In the genomic region with DNA sequence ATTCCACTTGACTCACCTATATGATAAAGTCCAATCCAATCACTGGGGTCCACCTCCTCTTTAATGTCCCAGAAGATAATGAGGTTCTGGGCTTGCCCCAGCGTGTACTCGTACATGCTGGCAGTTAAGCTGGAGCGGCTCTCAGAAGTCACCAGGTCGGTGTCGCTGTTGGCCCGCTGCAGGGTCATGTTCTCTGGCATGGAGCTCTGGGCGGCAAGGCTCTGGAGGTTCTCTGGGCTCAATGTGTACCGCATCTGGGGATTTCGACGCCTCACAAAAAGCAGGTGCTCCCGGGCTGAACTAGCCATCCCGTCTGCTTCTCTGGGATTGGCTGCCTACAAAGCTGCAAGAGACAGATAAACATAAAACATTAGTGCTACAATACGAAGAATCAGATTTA, we compare ENCODE assay signal across 19 cellular contexts.
DNase-seq lines count a peak whose midpoint lies in the region; ATAC-seq, FAIRE-seq and TF ChIP-seq lines count a peak whose summit lies in the region.
"Had no signal": no experiment of that assay in that cellular context is flagged by ENCODE, and none has a peak within 500 bp of the region (broad histone marks: within the 10 kb centered on the region; RNA-seq: fewer than 3 reads in every experiment).

No MANE protein-coding gene starts in this region.

- ATAC-seq in IMR-90 (ENCODE audit: low read depth) (no peak), gastrocnemius medialis (no peak), HG03378 (IDR thresholded peaks at IDR 0.05; ENCODE audit: unreplicated experiment) (no peak)

- H3K23ac ChIP-seq in IMR-90 (ENCODE audit: low read depth, low read length) (no peak overlapping the region), H1 (ENCODE audit: insufficient read length) (no peak overlapping the region)

- H3K79me1 ChIP-seq in IMR-90 (ENCODE audit: low read depth in 1 of 2, low read length in 2 of 2) (no peaks in the 10 kb centered on the region), H1 (ENCODE audit: low read depth, low read length) (no peaks in the 10 kb centered on the region)

- H3K27ac ChIP-seq in IMR-90 (ENCODE audit: insufficient read depth, low read length) (no peak overlapping the region), H1 (ENCODE audit: low read depth, low read length) (no peak overlapping the region), gastrocnemius medialis (no peak overlapping the region)
- H3K27ac ChIP-seq: HL-60 had no signal

- H3K56ac ChIP-seq in IMR-90 (ENCODE audit: extremely low read depth, insufficient read depth, low read length) (no peak overlapping the region), H1 (replicated peaks; ENCODE audit: insufficient read length, low read depth, low read length) (no peak overlapping the region)

- FAIRE-seq in H1 (lab: Jason Lieb, UNC), result no peak
- FAIRE-seq: A204.1, D721Med, G401.6, GM12891, GM19239 had no signal

- H3K23me2 ChIP-seq in H1 (ENCODE audit: low read depth, low read length), result no peaks in the 10 kb centered on the region

- H3K4ac ChIP-seq in IMR-90 (ENCODE audit: low read depth, low read length), result no peak overlapping the region
- H3K4ac ChIP-seq in H1 (replicated peaks; ENCODE audit: insufficient read length, low read depth, low read length), result no peak overlapping the region

- H3K27me3 ChIP-seq in IMR-90 (ENCODE audit: control insufficient read depth, insufficient read depth, low read length), result no peaks in the 10 kb centered on the region
- H3K27me3 ChIP-seq in H1 (replicated peaks in 1 of 4; ENCODE audit: control insufficient read depth in 3 of 4, extremely low read depth in 1 of 4, insufficient read depth in 3 of 4, low read length in 3 of 4), result no peaks in the 10 kb centered on the region
- H3K27me3 ChIP-seq in gastrocnemius medialis, result no peaks in the 10 kb centered on the region
- H3K27me3 ChIP-seq: BE2C had no signal

- POLR2A ChIA-PET in IMR-90 (lab: Charles Lee; ENCODE audit: unreplicated experiment) (no interaction called here), H1 (lab: Charles Lee; ENCODE audit: partially characterized antibody) (no interaction called here)

- H3K9ac ChIP-seq in IMR-90 (ENCODE audit: low read depth, low read length) (no peak overlapping the region), H1 (replicated peaks in 1 of 4; ENCODE audit: extremely low read depth in 1 of 4, low read depth in 3 of 4, low read length in 3 of 4) (no peak overlapping the region)

- H2AFZ ChIP-seq in IMR-90 (replicated peaks; ENCODE audit: low read length, poor library complexity), result peak overlapping the region; percentile 56
- H2AFZ ChIP-seq in H1 (ENCODE audit: low read length), result no peak overlapping the region

- H2BK15ac ChIP-seq in IMR-90 (ENCODE audit: low read depth, low read length) (no peak overlapping the region), H1 (ENCODE audit: low read length) (no peak overlapping the region)

- TF ChIP-seq RAD21 in IMR-90 (IDR thresholded peaks at IDR 0.05; ENCODE audit: low read length) (no peak), H1 (IDR thresholded peaks at IDR 0.05 in 1 of 2, conservative IDR thresholded peaks at IDR 0.05 in 1 of 2; ENCODE audit: low read depth in 2 of 2, low read length in 2 of 2) (no peak)

- no peak overlapping the region for H2AK5ac ChIP-seq in IMR-90 (ENCODE audit: low read depth, low read length)
- H2AK5ac ChIP-seq in H1 (ENCODE audit: low read depth, low read length), result no peak overlapping the region

- H3K9me3 ChIP-seq in IMR-90 (ENCODE audit: control insufficient read depth, insufficient read depth, low read length) (no peaks in the 10 kb centered on the region), H1 (ENCODE audit: insufficient read depth in 2 of 2, low read depth in 1 of 2, low read length in 1 of 2) (no peaks in the 10 kb centered on the region), gastrocnemius medialis (no peaks in the 10 kb centered on the region)
- H3K9me3 ChIP-seq: BE2C, HAP-1 had no signal

- no peak overlapping the region for H2BK12ac ChIP-seq in H1 (ENCODE audit: low read depth, low read length)

- intact Hi-C loops in IMR-90 (cut with micrococcal nuclease) (no loop called here), gastrocnemius medialis (cut with DNase I; ENCODE audit: low total_unique reads) (no loop called here)

- in situ Hi-C loops in IMR-90 (cut with MboI; ENCODE audit: low sequenced_read_pairs) (loop anchor here (25.0 kb wide), 1 partner anchor 346 kb away; no protein-coding TSS in a partner anchor), gastrocnemius medialis (cut with MboI; ENCODE audit: low sequenced_read_pairs in 4 of 4) (no loop called here)

- CTCF ChIA-PET in IMR-90 (lab: Yijun Ruan, JAX) (interaction anchor here (1.5 kb wide), 1 partner anchor 9 kb away, joined by 5 read pairs; no protein-coding TSS in a partner anchor), H1 (lab: Charles Lee; ENCODE audit: partially characterized antibody) (interaction anchor here (0.5 to 3.7 kb wide), 16 partner anchors 8 to 536 kb away, joined by 3 to 30 read pairs (median 4); no protein-coding TSS in a partner anchor)

- H2BK20ac ChIP-seq in IMR-90 (ENCODE audit: low read depth, low read length) (no peak overlapping the region), H1 (ENCODE audit: low read length) (no peak overlapping the region)

- H4K8ac ChIP-seq in IMR-90 (ENCODE audit: low read depth in 2 of 2, low read length in 2 of 2) (no peak overlapping the region), H1 (ENCODE audit: extremely low read depth, insufficient read depth, low read length) (no peak overlapping the region; the same call in 1 of the 2 replicates)

- no peak overlapping the region for H3K4me2 ChIP-seq in IMR-90 (ENCODE audit: low read depth, low read length)
- H3K4me2 ChIP-seq in H1 (ENCODE audit: insufficient read depth in 1 of 2, low read depth in 2 of 2, low read length in 2 of 2), result no peak overlapping the region

- H3K79me2 ChIP-seq in H1 (ENCODE audit: control insufficient read depth in 1 of 2, insufficient read depth in 2 of 2, low read length in 2 of 2), result no peaks in the 10 kb centered on the region

- H3K14ac ChIP-seq in IMR-90 (replicated peaks; ENCODE audit: low read depth, low read length), result no peak overlapping the region
- no peak overlapping the region for H3K14ac ChIP-seq in H1 (ENCODE audit: insufficient read length)

- no peak overlapping the region for H2AK9ac ChIP-seq in IMR-90 (replicated peaks; ENCODE audit: low read depth, low read length, poor library complexity)

- H3K4me1 ChIP-seq in IMR-90 (ENCODE audit: control insufficient read depth, insufficient read depth, low read length) (no peaks in the 10 kb centered on the region), H1 (replicated peaks in 1 of 4; ENCODE audit: control insufficient read depth in 3 of 4, insufficient read depth in 4 of 4, low read length in 3 of 4) (no peaks in the 10 kb centered on the region), gastrocnemius medialis (no peaks in the 10 kb centered on the region)
- H3K4me1 ChIP-seq: BE2C, HAP-1 had no signal

- WGBS in IMR-90 (ENCODE audit: extremely low coverage in 2 of 2, insufficient read length in 1 of 2), 2 experiments, result 100% methylated on average over 11 of the region's 13 CpGs; no CpG with 5 or more reads in 1 of the 2 experiments
- WGBS in H1 (ENCODE audit: extremely low coverage in 1 of 2, insufficient coverage in 1 of 2, insufficient read length in 1 of 2, insufficient replicate concordance in 2 of 2, low coverage in 1 of 2, low lambda C conversion rate in 2 of 2, missing lambda C conversion rate in 1 of 2), 2 experiments, result 92% methylated on average over 13 of the region's 13 CpGs; no CpG with 5 or more reads in 1 of the 2 experiments

- no peak overlapping the region for H4K91ac ChIP-seq in IMR-90 (ENCODE audit: insufficient read depth, low read depth, low read length)
- H4K91ac ChIP-seq in H1 (replicated peaks; ENCODE audit: insufficient read length, low read length), result no peak overlapping the region

- no peak for TF ChIP-seq EP300 in H1 (IDR thresholded peaks at IDR 0.05; ENCODE audit: borderline replicate concordance in 1 of 2, low read depth in 2 of 2, low read length in 2 of 2)

- DNase-seq in IMR-90 (no peak), LNCaP clone FGC (ENCODE audit: low read depth) (no peak), H1 (ENCODE audit: low read depth in 1 of 2, low spot score in 2 of 2) (no peak), cerebellar cortex (ENCODE audit: low spot score) (no peak), gastrocnemius medialis (no peak)
- DNase-seq: ACHN; BE2C; C1 segment of cervical spinal cord; CD4-positive, CD25-positive, alpha-beta regulatory T cell; CD8-positive, alpha-beta memory T cell; COR-L47 had no signal

- H4K20me1 ChIP-seq in IMR-90 (ENCODE audit: insufficient read depth, low read length), result no peaks in the 10 kb centered on the region
- no peaks in the 10 kb centered on the region for H4K20me1 ChIP-seq in H1 (replicated peaks in 1 of 2; ENCODE audit: control insufficient read depth in 1 of 2, insufficient read depth in 2 of 2, low read length in 2 of 2)

- H3K18ac ChIP-seq in IMR-90 (ENCODE audit: low read depth, low read length), result no peak overlapping the region
- H3K18ac ChIP-seq in H1 (ENCODE audit: extremely low read depth, low read length), result no peak overlapping the region

- H4K5ac ChIP-seq in IMR-90 (ENCODE audit: low read depth, low read length) (no peak overlapping the region), H1 (ENCODE audit: insufficient read length, low read depth, low read length) (no peak overlapping the region)

- H2BK5ac ChIP-seq in IMR-90 (ENCODE audit: low read depth, low read length, poor library complexity, severe bottlenecking), result no peak overlapping the region
- no peak overlapping the region for H2BK5ac ChIP-seq in H1 (ENCODE audit: low read depth, low read length)

- H3K4me3 ChIP-seq in IMR-90 (ENCODE audit: insufficient read depth, low read depth, low read length), result no peak overlapping the region
- H3K4me3 ChIP-seq in LNCaP clone FGC (ENCODE audit: low read depth, low read length), result no peak overlapping the region
- H3K4me3 ChIP-seq in H1 (ENCODE audit: extremely low read depth in 1 of 4, insufficient read depth in 2 of 4, low read depth in 3 of 4, low read length in 4 of 4), result no peak overlapping the region
- no peak overlapping the region for H3K4me3 ChIP-seq in gastrocnemius medialis
- H3K4me3 ChIP-seq: HAP-1 had no signal

- H3K9me1 ChIP-seq in IMR-90 (ENCODE audit: insufficient read depth, low read length), result no peaks in the 10 kb centered on the region

- no peak for TF ChIP-seq CTCF in IMR-90 (conservative IDR thresholded peaks at IDR 0.05; ENCODE audit: low read depth, low read length)
- peak; percentile 14; the same call in 1 of the 2 replicates for TF ChIP-seq CTCF in LNCaP clone FGC (IDR thresholded peaks at IDR 0.05; ENCODE audit: control insufficient read depth, extremely low read depth, insufficient read depth)
- no peak for TF ChIP-seq CTCF in H1 (IDR thresholded peaks at IDR 0.05; ENCODE audit: control extremely low read depth in 1 of 3, insufficient read depth in 1 of 3, low read depth in 1 of 3, low read length in 3 of 3)
- no peak for TF ChIP-seq CTCF in gastrocnemius medialis (IDR thresholded peaks at IDR 0.05 in 4 of 5, conservative IDR thresholded peaks at IDR 0.05 in 1 of 5)

- no TSS peak for BruUV-seq in IMR-90 (replicated peaks; lab: Mats Ljungman, UMichigan)

- H2BK120ac ChIP-seq in IMR-90 (ENCODE audit: low read depth, low read length) (no peak overlapping the region), H1 (replicated peaks; ENCODE audit: low read depth, low read length) (no peak overlapping the region)

- dilution Hi-C loops in IMR-90 (cut with HindIII; ENCODE audit: low sequenced_read_pairs, unreplicated experiment), result no loop called here

- TF ChIP-seq POLR2A in IMR-90 (IDR thresholded peaks at IDR 0.05; ENCODE audit: low read depth, low read length), result no peak
- TF ChIP-seq POLR2A in H1 (IDR thresholded peaks at IDR 0.05; ENCODE audit: control extremely low read depth in 1 of 2, low read depth in 2 of 2, low read length in 2 of 2), result no peak
- no peak for TF ChIP-seq POLR2A in gastrocnemius medialis (IDR thresholded peaks at IDR 0.05)

- H3K36me3 ChIP-seq in IMR-90 (ENCODE audit: control insufficient read depth, insufficient read depth, low read length) (no peaks in the 10 kb centered on the region), H1 (ENCODE audit: control insufficient read depth in 2 of 4, insufficient read depth in 4 of 4, low read length in 3 of 4) (no peaks in the 10 kb centered on the region), gastrocnemius medialis (no peaks in the 10 kb centered on the region)
- H3K36me3 ChIP-seq: BE2C, HAP-1 had no signal
